In the genomic region with DNA sequence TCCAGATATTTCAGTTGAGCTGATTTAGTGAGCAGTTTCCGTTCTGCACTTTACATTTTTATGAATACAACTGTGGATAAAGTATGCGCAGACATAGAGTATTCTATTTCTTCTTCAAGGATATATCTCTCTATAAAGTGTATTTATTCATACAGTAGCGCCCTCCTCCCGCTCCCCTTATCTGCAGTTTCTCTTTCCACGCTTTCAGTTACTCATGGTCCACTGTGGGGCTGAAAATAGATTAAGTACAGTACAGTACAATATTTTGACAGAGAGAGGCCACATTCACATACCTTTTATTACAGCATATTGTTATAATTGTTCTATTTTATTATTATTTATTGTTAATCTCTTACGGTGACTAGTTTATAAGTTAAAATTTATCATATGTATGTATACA, we compare ENCODE assay signal across 32 cellular contexts.
"Had no signal": no experiment of that assay in that cellular context is flagged by ENCODE, and none has a peak within 500 bp of the region (broad histone marks: within the 10 kb centered on the region; RNA-seq: fewer than 3 reads in every experiment).

No MANE protein-coding gene starts in this region.

- H3K4me1 Mint-ChIP-seq: activated B cell treated with CpG ODN at 0.5 μM for 24 hours; activated T-helper 17 cell treated with anti-CD3 and anti-CD28 coated beads, Interleukin-2, amount 50 U/mL, for 72 hours had no signal

- DNase-seq: activated B cell treated with CpG ODN at 0.5 μM for 24 hours; activated CD4-positive, alpha-beta T cell treated with anti-CD3 and anti-CD28 coated beads for 48 hours; activated CD4-positive, alpha-beta T cell treated with anti-CD3 and anti-CD28 coated beads, Interleukin-2, amount 50 U/mL, for 1 hour; activated CD4-positive, alpha-beta T cell treated with anti-CD3 and anti-CD28 coated beads, Interleukin-2, amount 50 U/mL, for 48 hours; activated CD8-positive, alpha-beta memory T cell treated with anti-CD3 and anti-CD28 coated beads for 24 hours; activated CD8-positive, alpha-beta T cell treated with anti-CD3 and anti-CD28 coated beads for 36 hours; activated effector memory CD4-positive, alpha-beta T cell treated with Interleukin-2 at 50 U/mL for 16 hours; activated gamma-delta T cell treated with Interleukin-2 at 50 U/mL for 16 hours; activated naive CD4-positive, alpha-beta T cell treated with Interleukin-2 at 50 U/mL for 16 hours; activated naive CD8-positive, alpha-beta T cell treated with anti-CD3 and anti-CD28 coated beads for 36 hours; activated naive CD8-positive, alpha-beta T cell treated with anti-CD3 and anti-CD28 coated beads, Interleukin-2, amount 50 U/mL, for 24 hours; activated T-cell treated with anti-CD3 and anti-CD28 coated beads, Interleukin-2, amount 50 U/mL, for 4 hours; adrenal gland; amygdala; aorta; body of pancreas; central memory CD4-positive, alpha-beta T cell; cerebellar nuclear complex; colonic mucosa; effector CD8-positive, alpha-beta T cell; foreskin fibroblast; glutamatergic neuron; heart left ventricle; T-cell; T1000; WERI-Rb-1 had no signal

- H3K4me3 Mint-ChIP-seq: activated B cell treated with CpG ODN at 0.5 μM for 24 hours; activated CD8-positive, alpha-beta T cell treated with anti-CD3 and anti-CD28 coated beads for 36 hours; activated naive CD4-positive, alpha-beta T cell treated with anti-CD3 and anti-CD28 coated beads, Interleukin-2, amount 50 U/mL, for 24 hours; activated naive CD8-positive, alpha-beta T cell treated with anti-CD3 and anti-CD28 coated beads for 36 hours; activated naive CD8-positive, alpha-beta T cell treated with anti-CD3 and anti-CD28 coated beads, Interleukin-2, amount 50 U/mL, for 24 hours; activated T-cell treated with anti-CD3 and anti-CD28 coated beads, Interleukin-2, amount 50 U/mL, for 4 hours; activated T-helper 17 cell treated with anti-CD3 and anti-CD28 coated beads, Interleukin-2, amount 50 U/mL, for 72 hours; T-cell; T-helper 1 cell treated with Interleukin-12 subunit alpha and Interleukin-12 subunit beta and Interleukin-4 antibody, amounts not matched to agents 30 μg/mL and 1 μg/mL, for 36 hours had no signal

- H3K4me1 ChIP-seq: adrenal gland, body of pancreas, colonic mucosa had no signal

- H3K9me3 Mint-ChIP-seq: activated naive CD4-positive, alpha-beta T cell treated with anti-CD3 and anti-CD28 coated beads, Interleukin-2, amount 50 U/mL, for 24 hours; T-helper 1 cell treated with Interleukin-12 subunit alpha and Interleukin-12 subunit beta and Interleukin-4 antibody, amounts not matched to agents 30 μg/mL and 1 μg/mL, for 36 hours had no signal

- H3K9me3 ChIP-seq: adrenal gland, body of pancreas, colonic mucosa had no signal

- H3K27ac Mint-ChIP-seq: activated B cell treated with CpG ODN at 0.5 μM for 24 hours; activated CD8-positive, alpha-beta T cell treated with anti-CD3 and anti-CD28 coated beads for 36 hours; activated naive CD4-positive, alpha-beta T cell treated with anti-CD3 and anti-CD28 coated beads, Interleukin-2, amount 50 U/mL, for 24 hours; activated T-helper 17 cell treated with anti-CD3 and anti-CD28 coated beads, Interleukin-2, amount 50 U/mL, for 72 hours; T-cell; T-helper 1 cell treated with Interleukin-12 subunit alpha and Interleukin-12 subunit beta and Interleukin-4 antibody, amounts not matched to agents 30 μg/mL and 1 μg/mL, for 36 hours had no signal

- ATAC-seq: activated CD4-positive, CD25-positive, alpha-beta regulatory T cell treated with anti-CD3 and anti-CD28 coated beads, Interleukin-2, amount 50 U/mL, for 24 hours; body of pancreas; esophagus mucosa; heart left ventricle; T-cell had no signal

- H3K36me3 Mint-ChIP-seq: T-cell had no signal

- H3K27ac ChIP-seq: adrenal gland, body of pancreas, colonic mucosa, epithelial cell of prostate, WERI-Rb-1 had no signal

- H3K4me3 ChIP-seq: adrenal gland, body of pancreas, colonic mucosa had no signal

- H3K36me3 ChIP-seq: adrenal gland, colonic mucosa, WERI-Rb-1 had no signal

- H3K27me3 ChIP-seq: adrenal gland, body of pancreas, colonic mucosa, heart left ventricle had no signal
